8 cellular contexts compared by ENCODE assay signal in the genomic region with DNA sequence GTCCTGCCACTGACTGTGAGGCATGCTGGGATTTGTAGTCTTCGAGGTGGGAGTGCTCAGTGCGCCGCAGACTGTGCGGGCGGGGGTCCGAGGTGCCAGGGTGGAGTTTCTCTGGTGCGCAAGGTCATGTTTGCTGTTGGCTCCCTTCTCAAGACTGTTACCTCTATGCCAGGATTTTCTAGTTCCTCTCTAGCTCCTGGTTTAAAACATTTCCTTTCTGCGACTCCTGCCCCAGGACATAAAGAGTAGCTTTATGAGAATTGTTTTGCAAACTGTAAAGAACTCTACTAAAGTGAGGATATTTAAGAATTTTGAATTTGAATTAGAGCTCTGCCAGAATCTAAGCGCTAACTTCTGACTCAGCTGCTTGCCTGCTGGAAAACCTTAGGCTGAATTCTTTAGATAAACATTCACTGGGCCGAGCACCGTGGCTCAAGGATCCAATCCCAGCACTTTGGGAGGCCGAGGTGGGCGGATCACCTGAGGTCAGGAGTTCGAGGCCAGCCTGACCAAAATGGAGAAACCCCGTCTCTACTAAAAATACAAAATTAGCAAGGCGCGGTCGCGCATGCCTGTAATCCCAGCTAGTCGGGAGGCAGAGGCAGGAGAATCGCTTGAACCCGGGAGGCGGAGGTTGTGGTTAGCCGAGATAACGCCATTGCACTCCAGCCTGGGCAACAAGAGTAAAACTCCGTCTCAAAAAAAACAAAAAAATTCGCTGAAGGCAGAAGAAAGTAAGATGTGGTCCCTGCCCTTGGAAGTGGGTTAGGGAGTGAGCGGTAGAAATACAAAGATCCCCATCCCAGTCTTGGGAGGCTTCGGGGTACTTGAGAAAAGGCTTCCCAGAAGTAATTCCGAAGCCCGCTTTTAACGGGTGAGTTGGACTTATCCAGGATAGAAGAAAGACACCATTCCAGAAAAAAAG. TPM values are rescaled to one million over a fixed set of nuclear protein-coding genes. Genes with fewer than 3 reads are reported as not detected.
A peak's percentile ranks its signal among the peaks of the same experiment; 100 is the strongest.
DNase-seq lines count a peak whose midpoint lies in the region; ATAC-seq and TF ChIP-seq lines count a peak whose summit lies in the region.

No MANE protein-coding gene starts in this region.

- peak overlapping the region; percentile 82 for H3K4me2 ChIP-seq in OCI-LY1 (ENCODE audit: low read length)

- H3K79me2 ChIP-seq in OCI-LY1 (ENCODE audit: insufficient read depth, low read length), result peaks cover 35% of the 10 kb centered on the region

- H3K27ac ChIP-seq in A673 (ENCODE audit: low read depth, low read length, poor library complexity, severe bottlenecking), result peak overlapping the region; percentile 100
- peak overlapping the region; percentile 97 for H3K27ac ChIP-seq in OCI-LY1 (ENCODE audit: low read depth, low read length, poor library complexity, severe bottlenecking)
- peak overlapping the region; percentile 100 for H3K27ac ChIP-seq in urinary bladder (ENCODE audit: low read depth)

- no TSS peak for BruUV-seq in A673 (replicated peaks; lab: Mats Ljungman, UMichigan)

- no peaks in the 10 kb centered on the region for H4K20me1 ChIP-seq in OCI-LY1 (ENCODE audit: insufficient read depth, low read length)

- no peak for ATAC-seq in central memory CD8-positive, alpha-beta T cell (replicated peaks; ENCODE audit: extremely low read depth, poor library complexity, severe bottlenecking)
- ATAC-seq in memory B cell (ENCODE audit: low read depth) (no peak), GM21786 (IDR thresholded peaks at IDR 0.05; ENCODE audit: unreplicated experiment) (no peak)

- H3K9me3 Mint-ChIP-seq in central memory CD8-positive, alpha-beta T cell, result no peaks in the 10 kb centered on the region
- H3K9me3 Mint-ChIP-seq in memory B cell, result no peaks in the 10 kb centered on the region

- H3F3A ChIP-seq in OCI-LY1 (ENCODE audit: insufficient read depth, low read length), result no peaks in the 10 kb centered on the region

- H3K27me3 Mint-ChIP-seq in central memory CD8-positive, alpha-beta T cell, result no peaks in the 10 kb centered on the region
- H3K27me3 Mint-ChIP-seq in memory B cell, result no peaks in the 10 kb centered on the region

- no peaks in the 10 kb centered on the region for H3K9me3 ChIP-seq in A673 (ENCODE audit: low read depth, low read length, poor library complexity, severe bottlenecking)
- no peaks in the 10 kb centered on the region for H3K9me3 ChIP-seq in OCI-LY1 (ENCODE audit: low read length)

- H3K36me3 ChIP-seq in A673 (ENCODE audit: insufficient read depth, low read length, poor library complexity, severe bottlenecking), result no peaks in the 10 kb centered on the region
- no peaks in the 10 kb centered on the region for H3K36me3 ChIP-seq in GM06990 (ENCODE audit: control insufficient read depth, insufficient read depth, low read length)
- no peaks in the 10 kb centered on the region; the same call in 1 of the 2 replicates for H3K36me3 ChIP-seq in OCI-LY1 (ENCODE audit: insufficient read depth, low read length)
- no peaks in the 10 kb centered on the region for H3K36me3 ChIP-seq in urinary bladder (ENCODE audit: insufficient read depth)

- H3K27me3 ChIP-seq in A673 (replicated peaks; ENCODE audit: insufficient read depth, low read depth, low read length, poor library complexity), result no peaks in the 10 kb centered on the region
- H3K27me3 ChIP-seq in GM06990 (replicated peaks; ENCODE audit: control insufficient read depth, insufficient read depth, low read length), result no peaks in the 10 kb centered on the region
- H3K27me3 ChIP-seq in OCI-LY1 (ENCODE audit: insufficient read depth, low read length), result no peaks in the 10 kb centered on the region

- peak overlapping the region; percentile 100 for H3K27ac Mint-ChIP-seq in central memory CD8-positive, alpha-beta T cell (ENCODE audit: low read depth)
- peak overlapping the region; percentile 100 for H3K27ac Mint-ChIP-seq in memory B cell

- H3K9ac ChIP-seq in OCI-LY1 (ENCODE audit: low read length), result peak overlapping the region; percentile 87

- POLR2A ChIA-PET in A673 (lab: Charles Lee; ENCODE audit: low non-redundant PET), result no interaction called here

- intact Hi-C loops in A673 (cut with micrococcal nuclease; ENCODE audit: unreplicated experiment), result no loop called here

- H3K4me3 Mint-ChIP-seq in central memory CD8-positive, alpha-beta T cell, result peak overlapping the region; percentile 99
- H3K4me3 Mint-ChIP-seq in memory B cell, result peak overlapping the region; percentile 92

- peak overlapping the region; percentile 89 for H3K4me3 ChIP-seq in A673 (ENCODE audit: low read depth, low read length, poor library complexity, severe bottlenecking)
- peak overlapping the region; percentile 94 for H3K4me3 ChIP-seq in GM06990 (replicated peaks; ENCODE audit: low read depth, low read length)
- peak overlapping the region; percentile 72 for H3K4me3 ChIP-seq in OCI-LY1 (ENCODE audit: low read depth, low read length, poor library complexity, severe bottlenecking)
- peak overlapping the region; percentile 84 for H3K4me3 ChIP-seq in urinary bladder (ENCODE audit: low read depth, low read length)

- DNase-seq in A673 (ENCODE audit: low spot score) (no peak), GM06990 (ENCODE audit: extremely low read depth, insufficient read length) (no peak), memory B cell (ENCODE audit: low spot score in 2 of 2) (no peak), NCI-H1092 treated with DMSO at 0.1 percent for 48 hours (lab: John Stamatoyannopoulos, UW) (no peak)
- DNase-seq in central memory CD8-positive, alpha-beta T cell (ENCODE audit: low spot score in 2 of 2), result no peak

- H3K4me1 ChIP-seq in A673 (ENCODE audit: insufficient read depth, low read length, poor library complexity, severe bottlenecking), result peaks cover 4% of the 10 kb centered on the region
- peaks cover 18% of the 10 kb centered on the region for H3K4me1 ChIP-seq in OCI-LY1 (ENCODE audit: insufficient read depth, low read length, severe bottlenecking)
- no peaks in the 10 kb centered on the region for H3K4me1 ChIP-seq in urinary bladder (ENCODE audit: insufficient read depth)

- no peaks in the 10 kb centered on the region for H3K9me2 ChIP-seq in OCI-LY1 (ENCODE audit: low read depth, low read length)

- 38% methylated on average over 32 of the region's 32 CpGs for WGBS in urinary bladder

- peaks cover 25% of the 10 kb centered on the region for H3K4me1 Mint-ChIP-seq in central memory CD8-positive, alpha-beta T cell
- H3K4me1 Mint-ChIP-seq in memory B cell, result peaks cover 16% of the 10 kb centered on the region

- CTCF ChIA-PET in A673 (lab: Charles Lee), result interaction anchor here (0.5 kb wide), 1 partner anchor 126 kb away, joined by 3 read pairs; no protein-coding TSS in a partner anchor

- TF ChIP-seq CTCF in A673 (conservative IDR thresholded peaks at IDR 0.05; ENCODE audit: low read depth, low read length), result no peak
- no peak for TF ChIP-seq CTCF in GM06990 (IDR thresholded peaks at IDR 0.05; ENCODE audit: insufficient read depth, low read length, poor library complexity, severe bottlenecking)
- TF ChIP-seq CTCF in OCI-LY1 (IDR thresholded peaks at IDR 0.05; ENCODE audit: low read length), result no peak

- H2AFZ ChIP-seq in OCI-LY1 (ENCODE audit: low read length), result peak overlapping the region; percentile 42; the same call in 1 of the 2 replicates

- H3K36me3 Mint-ChIP-seq in central memory CD8-positive, alpha-beta T cell (ENCODE audit: insufficient read depth), result peaks cover 19% of the 10 kb centered on the region
- no peaks in the 10 kb centered on the region for H3K36me3 Mint-ChIP-seq in memory B cell

RNA-seq across cellular contexts. Expression of gene USP48, which starts 1.0 kb away (rescaled TPM):
- total RNA-seq in A673 (2021), result 74.1 and 74.6 TPM in 2 replicates
- total RNA-seq in urinary bladder, result 97.1 TPM
- 25.1 TPM for polyA plus RNA-seq in urinary bladder

RNA-seq across cellular contexts. Expression of gene LDLRAD2, which starts 28.1 kb away (rescaled TPM):
- not detected in 2 replicates for total RNA-seq in A673 (2021)
- 0.63 TPM for total RNA-seq in urinary bladder
- 7.1 TPM for polyA plus RNA-seq in urinary bladder
